ENCODE assay signal across 24 cellular contexts in the genomic region with DNA sequence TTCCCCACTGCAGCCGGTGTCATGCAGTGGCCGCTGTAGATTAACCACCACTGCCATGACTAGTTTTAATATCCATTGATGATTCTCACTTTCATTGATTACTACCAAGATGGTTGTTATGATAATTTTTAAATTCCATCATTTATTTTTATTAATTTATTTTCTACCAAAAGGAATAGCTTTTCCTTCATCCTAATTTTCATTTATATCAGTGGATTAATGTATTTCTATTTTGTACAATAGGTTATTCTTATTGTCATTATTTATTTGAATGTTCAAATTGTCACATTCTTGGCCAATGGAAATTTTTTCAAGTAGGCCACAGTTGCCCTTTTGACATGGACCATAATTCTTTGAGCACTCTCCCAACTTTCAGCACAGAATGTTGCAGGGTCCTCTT.
"Had no signal": no experiment of that assay in that cellular context is flagged by ENCODE, and none has a peak within 500 bp of the region (broad histone marks: within the 10 kb centered on the region; RNA-seq: fewer than 3 reads in every experiment).

No MANE protein-coding gene starts in this region.

- H3K4me3 ChIP-seq: colonic mucosa, coronary artery, dorsolateral prefrontal cortex, esophagus muscularis mucosa, esophagus squamous epithelium, gastrocnemius medialis, gastroesophageal sphincter, heart left ventricle, heart right ventricle had no signal

- DNase-seq: colonic mucosa; cortex of kidney; dermis blood vessel endothelial cell; dorsolateral prefrontal cortex; effector CD4-positive, alpha-beta T cell; effector CD8-positive, alpha-beta T cell; effector memory CD4-positive, alpha-beta T cell; effector memory CD8-positive, alpha-beta T cell; endodermal cell; erythroblast; esophagus squamous epithelium; foreskin fibroblast; foreskin melanocyte; glutamatergic neuron; head of caudate nucleus; heart right ventricle had no signal

- H3K36me3 ChIP-seq: colonic mucosa, esophagus muscularis mucosa, esophagus squamous epithelium, gastrocnemius medialis, gastroesophageal sphincter, heart left ventricle, heart right ventricle had no signal

- H3K27me3 ChIP-seq: colonic mucosa, dorsolateral prefrontal cortex, esophagus muscularis mucosa, esophagus squamous epithelium, foreskin keratinocyte, gastrocnemius medialis, gastroesophageal sphincter, heart left ventricle, heart right ventricle had no signal

- H3K9me3 ChIP-seq: colonic mucosa, esophagus squamous epithelium, gastrocnemius medialis had no signal

- ATAC-seq: effector memory CD8-positive, alpha-beta T cell; esophagus mucosa; foreskin keratinocyte; gastrocnemius medialis; gastroesophageal sphincter; heart right ventricle had no signal

- H3K27ac ChIP-seq: colonic mucosa, coronary artery, dorsolateral prefrontal cortex, epithelial cell of prostate, esophagus muscularis mucosa, esophagus squamous epithelium, foreskin keratinocyte, gastrocnemius medialis, gastroesophageal sphincter, heart left ventricle, heart right ventricle had no signal

- H3K4me1 ChIP-seq: colonic mucosa, esophagus muscularis mucosa, esophagus squamous epithelium, foreskin keratinocyte, gastrocnemius medialis, gastroesophageal sphincter, heart left ventricle, heart right ventricle had no signal
